ENCODE assay signal across 11 cellular contexts in genomic region chr1:63915121-63915520, GRCh38.
A peak's percentile ranks its signal among the peaks of the same experiment; 100 is the strongest.
DNase-seq lines count a peak whose midpoint lies in the region; ATAC-seq and TF ChIP-seq lines count a peak whose summit lies in the region.
"Had no signal": no experiment of that assay in that cellular context is flagged by ENCODE, and none has a peak within 500 bp of the region (broad histone marks: within the 10 kb centered on the region; RNA-seq: fewer than 3 reads in every experiment).

No MANE protein-coding gene starts in this region.

- no peak overlapping the region for H2AFZ ChIP-seq in PC-9

- H3K4me1 ChIP-seq in PC-9 (replicated peaks; ENCODE audit: insufficient read depth) (peaks cover 35% of the 10 kb centered on the region), foreskin keratinocyte (peaks cover 7% of the 10 kb centered on the region), gastroesophageal sphincter (peaks cover 0 to 17% (median 0%) of the 10 kb centered on the region in 3 donors)

- H3K36me3 ChIP-seq in PC-9 (ENCODE audit: low read depth), result 0 out of 2 replicates have a peak, but pooled peaks cover 8% of the 10 kb centered on the region
- no peaks in the 10 kb centered on the region for H3K36me3 ChIP-seq in gastroesophageal sphincter

- TF ChIP-seq EP300 in gastroesophageal sphincter (IDR thresholded peaks at IDR 0.05), result no peak

- WGBS in gastroesophageal sphincter (ENCODE audit: low coverage in 1 of 2), 2 donors, result 70 to 100% methylated on average over 1 of the region's 1 CpG

- H3K27me3 ChIP-seq in PC-9 (ENCODE audit: insufficient read depth, low read depth), result no peaks in the 10 kb centered on the region
- H3K27me3 ChIP-seq in foreskin keratinocyte, result no peaks in the 10 kb centered on the region
- H3K27me3 ChIP-seq in gastroesophageal sphincter, result no peaks in the 10 kb centered on the region

- TF ChIP-seq CTCF in AG09309 (IDR thresholded peaks at IDR 0.05; ENCODE audit: control insufficient read depth, insufficient read depth, low read depth, low read length, missing control alignments), result peak; percentile 43
- peak; percentile 18; the same call in 1 of the 2 replicates for TF ChIP-seq CTCF in PC-9 (conservative IDR thresholded peaks at IDR 0.05)
- peak; percentile 57 for TF ChIP-seq CTCF in foreskin keratinocyte (conservative IDR thresholded peaks at IDR 0.05)
- TF ChIP-seq CTCF in gastroesophageal sphincter (IDR thresholded peaks at IDR 0.05), result peak in 2 of 4 experiments; percentile 22 to 32

- no peak overlapping the region for H3K4me2 ChIP-seq in PC-9

- no peak overlapping the region for H3K27ac ChIP-seq in PC-9
- no peak overlapping the region for H3K27ac ChIP-seq in foreskin keratinocyte
- H3K27ac ChIP-seq in gastroesophageal sphincter, result no peak overlapping the region

- no peaks in the 10 kb centered on the region for H3K9me3 ChIP-seq in PC-9 (ENCODE audit: insufficient read depth, low read depth)
- no peaks in the 10 kb centered on the region for H3K9me3 ChIP-seq in gastroesophageal sphincter

- H3K79me2 ChIP-seq in PC-9 (ENCODE audit: low read depth), result peaks cover 32% of the 10 kb centered on the region; the same call in 1 of the 2 replicates

- ATAC-seq in GM18868 (IDR thresholded peaks at IDR 0.05; ENCODE audit: unreplicated experiment) (peak; percentile 72), foreskin keratinocyte (peak; percentile 26), HG03108 (IDR thresholded peaks at IDR 0.05; ENCODE audit: unreplicated experiment) (no peak), gastroesophageal sphincter (no peak)
- ATAC-seq: T-helper 17 cell had no signal

- TF ChIP-seq POLR2A in gastroesophageal sphincter (IDR thresholded peaks at IDR 0.05), result no peak

- intact Hi-C loops in PC-9 (cut with micrococcal nuclease; ENCODE audit: unreplicated experiment), result no loop called here

- no peaks in the 10 kb centered on the region for H4K20me1 ChIP-seq in PC-9 (ENCODE audit: insufficient read depth)

- H3F3A ChIP-seq in PC-9 (ENCODE audit: insufficient read depth, low read depth), result peaks cover 15% of the 10 kb centered on the region

- POLR2A ChIA-PET in PC-9 (lab: Charles Lee; ENCODE audit: unreplicated experiment), result no interaction called here

- BruUV-seq in PC-9 (replicated peaks; lab: Mats Ljungman, UMichigan), result no TSS peak

- DNase-seq in AG09309 (ENCODE audit: low read depth) (no peak), PC-9 (no peak), foreskin keratinocyte (no peak), activated gamma-delta T cell (lab: John Stamatoyannopoulos, UW) (no peak)
- DNase-seq in activated naive CD4-positive, alpha-beta T cell (lab: John Stamatoyannopoulos, UW), result no peak
- DNase-seq: activated naive CD4-positive, alpha-beta T cell treated with Interleukin-2 at 50 U/mL for 16 hours; MM.1S; T-helper 17 cell had no signal

- H3K4me3 ChIP-seq in AG09309 (ENCODE audit: control insufficient read depth, low read depth, low read length) (no peak overlapping the region), PC-9 (no peak overlapping the region), gastroesophageal sphincter (no peak overlapping the region)

- CTCF ChIA-PET in PC-9 (lab: Charles Lee), result interaction anchor here (0.6 kb wide), 1 partner anchor 19 kb away, joined by 6 read pairs; no protein-coding TSS in a partner anchor

- H3K9me2 ChIP-seq in PC-9 (ENCODE audit: insufficient read depth), result no peaks in the 10 kb centered on the region

Comparison
In these comparisons a context has a peak if more than half of its experiments do, and no peak if none do; other contexts are left out.
1. ATAC-seq: peak in GM18868 (single experiment) and foreskin keratinocyte (single experiment); none in HG03108 (single experiment) and gastroesophageal sphincter (single experiment).